In the genomic region with DNA sequence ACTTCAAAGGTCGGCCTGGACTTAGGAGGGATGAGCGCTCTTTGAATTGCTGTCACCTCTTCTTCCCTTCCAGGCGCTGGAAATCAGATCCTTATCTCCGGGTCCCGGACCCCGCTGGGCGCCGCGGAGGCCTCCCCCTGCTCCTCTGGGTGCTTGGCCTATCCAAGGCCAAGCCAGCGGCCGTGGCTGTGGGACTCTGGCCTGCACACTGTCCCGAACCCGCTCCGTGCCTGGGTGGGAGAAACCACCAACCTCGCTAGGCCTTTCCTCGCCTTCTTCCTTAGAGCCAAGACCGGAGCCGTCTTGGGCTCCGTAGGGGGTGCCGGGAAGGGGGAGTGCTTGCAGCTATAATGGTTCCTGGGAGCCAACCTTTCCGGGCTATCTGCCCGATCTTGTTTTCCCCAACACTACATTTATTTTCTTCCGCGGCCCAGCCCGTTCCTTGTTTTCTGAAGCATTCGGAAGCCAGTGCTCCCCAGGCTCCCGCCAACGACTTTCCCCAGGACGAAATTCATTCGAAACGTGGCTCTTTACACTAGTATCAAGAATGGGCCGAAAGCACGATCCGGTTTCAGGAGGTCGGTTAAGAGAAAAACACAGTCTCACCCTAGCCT, we compare ENCODE assay signal across 9 cellular contexts. TPM values are rescaled to one million over a fixed set of nuclear protein-coding genes. Genes with fewer than 3 reads are reported as not detected.
DNase-seq lines count a peak whose midpoint lies in the region; ATAC-seq, FAIRE-seq and TF ChIP-seq lines count a peak whose summit lies in the region.
"Had no signal": no experiment of that assay in that cellular context is flagged by ENCODE, and none has a peak within 500 bp of the region (broad histone marks: within the 10 kb centered on the region; RNA-seq: fewer than 3 reads in every experiment).

No MANE protein-coding gene starts in this region.

- H3K23ac ChIP-seq in H1 (ENCODE audit: insufficient read length) = no peak overlapping the region

- H3K4me3 ChIP-seq in breast epithelium (peak overlapping the region; percentile 59 to 80 (median 71)), H1 (ENCODE audit: extremely low read depth in 1 of 4, insufficient read depth in 2 of 4, low read depth in 3 of 4, low read length in 4 of 4) (peak overlapping the region in 2 of 4 experiments; percentile 14 to 59; a peak in 3 of 8 replicates), muscle layer of colon (ENCODE audit: low read depth in 1 of 2, low read length in 2 of 2) (peak overlapping the region; percentile 67 to 86), urinary bladder (ENCODE audit: low read depth, low read length) (peak overlapping the region; percentile 75)

- H2AFZ ChIP-seq in H1 (ENCODE audit: low read length) = no peak overlapping the region

- H3K9me3 ChIP-seq in breast epithelium = no peaks in the 10 kb centered on the region
- no peaks in the 10 kb centered on the region for H3K9me3 ChIP-seq in H1 (ENCODE audit: insufficient read depth in 2 of 2, low read depth in 1 of 2, low read length in 1 of 2)
- no peaks in the 10 kb centered on the region for H3K9me3 ChIP-seq in muscle layer of colon (ENCODE audit: low read length)

- no peaks in the 10 kb centered on the region for H3K36me3 Mint-ChIP-seq in MCF 10A (ENCODE audit: insufficient read depth, unreplicated experiment)

- POLR2A ChIA-PET in MCF 10A (lab: Yijun Ruan, JAX) = no interaction called here
- POLR2A ChIA-PET in H1 (lab: Charles Lee; ENCODE audit: partially characterized antibody) = interaction anchor here (0.5 kb wide), 1 partner anchor 559 kb away, joined by 3 read pairs; no protein-coding TSS in a partner anchor

- H3K9me3 Mint-ChIP-seq in MCF 10A (ENCODE audit: unreplicated experiment) = no peaks in the 10 kb centered on the region

- no peaks in the 10 kb centered on the region for H3K27me3 Mint-ChIP-seq in MCF 10A (ENCODE audit: insufficient read depth, unreplicated experiment)

- no peak overlapping the region for H2AK5ac ChIP-seq in H1 (ENCODE audit: low read depth, low read length)

- H4K20me1 ChIP-seq in H1 (replicated peaks in 1 of 2; ENCODE audit: control insufficient read depth in 1 of 2, insufficient read depth in 2 of 2, low read length in 2 of 2) = peaks cover 25 to 50% of the 10 kb centered on the region in 2 experiments

- WGBS in H1 (ENCODE audit: extremely low coverage in 1 of 2, insufficient coverage in 1 of 2, insufficient read length in 1 of 2, insufficient replicate concordance in 2 of 2, low coverage in 1 of 2, low lambda C conversion rate in 2 of 2, missing lambda C conversion rate in 1 of 2), 2 experiments = 12% methylated on average over 26 of the region's 35 CpGs; no CpG with 5 or more reads in 1 of the 2 experiments
- 14% methylated on average over 35 of the region's 35 CpGs for WGBS in urinary bladder

- H3K9ac ChIP-seq in H1 (replicated peaks in 1 of 4; ENCODE audit: extremely low read depth in 1 of 4, low read depth in 3 of 4, low read length in 3 of 4) (no peak overlapping the region), muscle layer of colon (ENCODE audit: low read length) (no peak overlapping the region)

- DNase-seq in breast epithelium (ENCODE audit: low spot score in 2 of 2) (no peak), MCF 10A (ENCODE audit: unreplicated experiment) (no peak), H1 (ENCODE audit: low read depth in 1 of 2, low spot score in 2 of 2) (no peak), anterior cingulate cortex (lab: John Stamatoyannopoulos, UW) (no peak), NCI-H510A (lab: John Stamatoyannopoulos, UW) (no peak)

- H3K36me3 ChIP-seq in breast epithelium = no peaks in the 10 kb centered on the region
- 0 out of 8 replicates have a peak, but pooled peaks cover 0 to 6% (median 0%) of the 10 kb centered on the region in 4 experiments for H3K36me3 ChIP-seq in H1 (ENCODE audit: control insufficient read depth in 2 of 4, insufficient read depth in 4 of 4, low read length in 3 of 4)
- peaks cover 6% of the 10 kb centered on the region for H3K36me3 ChIP-seq in muscle layer of colon (ENCODE audit: insufficient read depth, low read length)
- no peaks in the 10 kb centered on the region for H3K36me3 ChIP-seq in urinary bladder (ENCODE audit: insufficient read depth)

- no peak overlapping the region for H2BK12ac ChIP-seq in H1 (ENCODE audit: low read depth, low read length)

- no peak overlapping the region for H3K27ac Mint-ChIP-seq in MCF 10A (ENCODE audit: low read depth, unreplicated experiment)

- ATAC-seq in HG02884 (IDR thresholded peaks at IDR 0.05; ENCODE audit: unreplicated experiment) = no peak
- ATAC-seq: Panc1 had no signal

- H3K79me1 ChIP-seq in H1 (ENCODE audit: low read depth, low read length) = no peaks in the 10 kb centered on the region; the same call in 1 of the 2 replicates

- peak overlapping the region; percentile 86 to 90 for H3K4me2 ChIP-seq in H1 (ENCODE audit: insufficient read depth in 1 of 2, low read depth in 2 of 2, low read length in 2 of 2)

- no peak overlapping the region for H3K4ac ChIP-seq in H1 (replicated peaks; ENCODE audit: insufficient read length, low read depth, low read length)

- CTCF ChIA-PET in MCF 10A (lab: Yijun Ruan, JAX) (interaction anchor here (0.6 to 1.4 kb wide), 5 partner anchors 8 to 980 kb away, joined by 3 to 4 read pairs (median 4); no protein-coding TSS in a partner anchor), H1 (lab: Charles Lee; ENCODE audit: partially characterized antibody) (interaction anchor here (0.7 to 3.3 kb wide), 6 partner anchors 8 to 836 kb away, joined by 3 to 11 read pairs (median 6); no protein-coding TSS in a partner anchor)

- no peaks in the 10 kb centered on the region for H3K79me2 ChIP-seq in H1 (ENCODE audit: control insufficient read depth in 1 of 2, insufficient read depth in 2 of 2, low read length in 2 of 2)

- no peak overlapping the region for H4K8ac ChIP-seq in H1 (ENCODE audit: extremely low read depth, insufficient read depth, low read length)

- intact Hi-C loops in breast epithelium (cut with DNase I; ENCODE audit: low total_unique reads) (no loop called here), MCF 10A (cut with micrococcal nuclease) (no loop called here)

- H3K4me1 Mint-ChIP-seq in MCF 10A (ENCODE audit: insufficient read depth, unreplicated experiment) = no peaks in the 10 kb centered on the region

- no peak for TF ChIP-seq EP300 in H1 (IDR thresholded peaks at IDR 0.05; ENCODE audit: borderline replicate concordance in 1 of 2, low read depth in 2 of 2, low read length in 2 of 2)

- no peak for TF ChIP-seq RAD21 in H1 (IDR thresholded peaks at IDR 0.05 in 1 of 2, conservative IDR thresholded peaks at IDR 0.05 in 1 of 2; ENCODE audit: low read depth in 2 of 2, low read length in 2 of 2)

- no peaks in the 10 kb centered on the region; the same call in 1 of the 2 replicates for H3K23me2 ChIP-seq in H1 (ENCODE audit: low read depth, low read length)

- H3K27me3 ChIP-seq in breast epithelium (peaks cover 0 to 30% of the 10 kb centered on the region in 2 donors), H1 (replicated peaks in 1 of 4; ENCODE audit: control insufficient read depth in 3 of 4, extremely low read depth in 1 of 4, insufficient read depth in 3 of 4, low read length in 3 of 4) (peaks cover 96 to 99% (median 98%) of the 10 kb centered on the region in 4 experiments), muscle layer of colon (ENCODE audit: control insufficient read depth in 1 of 2, insufficient read depth in 2 of 2, low read length in 2 of 2) (peaks cover 8 to 42% of the 10 kb centered on the region in 2 donors)

- no peak for FAIRE-seq in H1 (lab: Jason Lieb, UNC)

- no peak overlapping the region for H3K56ac ChIP-seq in H1 (replicated peaks; ENCODE audit: insufficient read length, low read depth, low read length)

- H3K14ac ChIP-seq in H1 (ENCODE audit: insufficient read length) = no peak overlapping the region

- H2BK20ac ChIP-seq in H1 (ENCODE audit: low read length) = no peak overlapping the region

- no peak overlapping the region for H3K4me3 Mint-ChIP-seq in MCF 10A (ENCODE audit: unreplicated experiment)

- TF ChIP-seq POLR2A in breast epithelium (IDR thresholded peaks at IDR 0.05) (no peak), H1 (IDR thresholded peaks at IDR 0.05; ENCODE audit: control extremely low read depth in 1 of 2, low read depth in 2 of 2, low read length in 2 of 2) (no peak)

- H4K5ac ChIP-seq in H1 (ENCODE audit: insufficient read length, low read depth, low read length) = no peak overlapping the region

- no peak overlapping the region for H2BK120ac ChIP-seq in H1 (replicated peaks; ENCODE audit: low read depth, low read length)

- H3K4me1 ChIP-seq in breast epithelium (no peaks in the 10 kb centered on the region), H1 (replicated peaks in 1 of 4; ENCODE audit: control insufficient read depth in 3 of 4, insufficient read depth in 4 of 4, low read length in 3 of 4) (peaks cover 9 to 48% (median 25%) of the 10 kb centered on the region in 4 experiments), muscle layer of colon (ENCODE audit: insufficient read depth, low read length) (peaks cover 17% of the 10 kb centered on the region), urinary bladder (ENCODE audit: insufficient read depth) (no peaks in the 10 kb centered on the region)

- H3K27ac ChIP-seq in breast epithelium = peak overlapping the region; percentile 74 to 92
- H3K27ac ChIP-seq in H1 (ENCODE audit: low read depth, low read length) = no peak overlapping the region
- peak overlapping the region; percentile 83 for H3K27ac ChIP-seq in muscle layer of colon (ENCODE audit: low read depth, low read length)
- H3K27ac ChIP-seq in urinary bladder (ENCODE audit: low read depth) = peak overlapping the region; percentile 62

- no peak overlapping the region for H4K91ac ChIP-seq in H1 (replicated peaks; ENCODE audit: insufficient read length, low read length)

- no peak for TF ChIP-seq CTCF in breast epithelium (IDR thresholded peaks at IDR 0.05)
- TF ChIP-seq CTCF in MCF 10A (IDR thresholded peaks at IDR 0.05; ENCODE audit: unreplicated experiment) = no peak
- TF ChIP-seq CTCF in H1 (IDR thresholded peaks at IDR 0.05; ENCODE audit: control extremely low read depth in 1 of 3, insufficient read depth in 1 of 3, low read depth in 1 of 3, low read length in 3 of 3) = no peak

- H2BK5ac ChIP-seq in H1 (ENCODE audit: low read depth, low read length) = no peak overlapping the region

- no TSS peak for BruUV-seq in MCF 10A (replicated peaks; lab: Mats Ljungman, UMichigan)

- no peak overlapping the region for H2BK15ac ChIP-seq in H1 (ENCODE audit: low read length)

- no peak overlapping the region; the same call in 1 of the 2 replicates for H3K18ac ChIP-seq in H1 (ENCODE audit: extremely low read depth, low read length)

RNA-seq across cellular contexts. Expression of gene OSR1, which starts 2.4 kb away (rescaled TPM):
- total RNA-seq in breast epithelium = 10 to 100 TPM; 18.7 to 40.0 (median 34.1) TPM
- total RNA-seq in MCF 10A (2022) = 0.61 and 1.3 TPM in 2 replicates
- 0.22 TPM in 1 of 2 replicates, not detected in the other for total RNA-seq in H1 (2021; fragmentation: NEBNext Ultra II Directional; extraction: Animal tissue kit (Norgen Biotek cat#: 25700))
- polyA plus RNA-seq in H1 (2011; rRNA removed) = 0.05 TPM in 2 replicates
- not detected for polyA plus RNA-seq in H1 (2011; cell fraction: cytosol; rRNA removed)
- 0.09 TPM for polyA plus RNA-seq in H1 (2011; cell fraction: nucleus; rRNA removed)
- polyA plus RNA-seq in H1 (2012, experiment 1 of 2) = not detected in 4 replicates
- 0.13 TPM for polyA plus RNA-seq in H1 (2012, experiment 2 of 2)
- polyA plus RNA-seq in H1 (2013, experiment 1 of 2) = 0.06 TPM
- 0.04 TPM for polyA plus RNA-seq in H1 (2013, experiment 2 of 2)
- 0.06 TPM in 1 of 2 replicates, not detected in the other for polyA minus RNA-seq in H1 (2011; rRNA and poly(A)+ RNA removed)
- polyA minus RNA-seq in H1 (2011; cell fraction: cytosol; rRNA and poly(A)+ RNA removed) = not detected
- polyA minus RNA-seq in H1 (2011; cell fraction: nucleus; rRNA and poly(A)+ RNA removed) = 0.10 TPM
- total RNA-seq in urinary bladder = 93.7 TPM
- polyA plus RNA-seq in urinary bladder = 144 TPM
